ENCODE assay signal across 14 cellular contexts in the genomic region with DNA sequence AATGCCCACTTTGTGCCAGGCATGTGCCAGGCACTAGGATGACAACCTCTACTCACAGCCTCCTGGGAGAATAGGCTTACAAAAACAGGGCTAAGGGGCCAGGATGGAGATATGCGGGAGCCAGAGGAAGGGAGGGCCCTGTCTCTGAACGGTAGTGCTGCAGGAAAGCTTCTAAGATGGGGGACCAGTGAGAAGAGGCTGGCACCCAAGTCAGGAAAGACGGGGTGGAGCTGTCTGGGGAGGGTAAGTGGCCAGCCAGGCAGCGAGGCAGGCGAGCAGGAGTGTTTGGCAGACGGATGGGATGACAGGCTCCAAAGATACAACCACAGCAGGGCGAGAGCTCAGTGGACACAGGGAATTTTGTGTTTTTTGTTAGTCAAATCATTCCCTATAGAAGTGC. TPM values are rescaled to one million over a fixed set of nuclear protein-coding genes. Genes with fewer than 3 reads are reported as not detected.
DNase-seq lines count a peak whose midpoint lies in the region; ATAC-seq and TF ChIP-seq lines count a peak whose summit lies in the region.
"Had no signal": no experiment of that assay in that cellular context is flagged by ENCODE, and none has a peak within 500 bp of the region (broad histone marks: within the 10 kb centered on the region; RNA-seq: fewer than 3 reads in every experiment).

No MANE protein-coding gene starts in this region.

- POLR2A ChIA-PET in CD4-positive, alpha-beta T cell (lab: Charles Lee), result interaction anchor here (1.0 kb wide), 1 partner anchor 12 kb away, joined by 3 read pairs; no protein-coding TSS in a partner anchor

- H3K27me3 Mint-ChIP-seq in CD4-positive, alpha-beta T cell, result no peaks in the 10 kb centered on the region
- no peaks in the 10 kb centered on the region for H3K27me3 Mint-ChIP-seq in osteocyte (ENCODE audit: unreplicated experiment)
- H3K27me3 Mint-ChIP-seq in stimulated activated memory B cell treated with anti-CD40 and anti-IgM and Interleukin-4, amounts not matched to agents 10 μg/mL and 1 μg/mL and 100 μg/mL, for 72 hours, result no peaks in the 10 kb centered on the region

- peak overlapping the region; percentile 89 for H3K27ac Mint-ChIP-seq in CD4-positive, alpha-beta T cell
- H3K27ac Mint-ChIP-seq in osteocyte (ENCODE audit: unreplicated experiment), result no peak overlapping the region
- no peak overlapping the region for H3K27ac Mint-ChIP-seq in stimulated activated memory B cell treated with anti-CD40 and anti-IgM and Interleukin-4, amounts not matched to agents 10 μg/mL and 1 μg/mL and 100 μg/mL, for 72 hours
- H3K27ac Mint-ChIP-seq: activated naive CD4-positive, alpha-beta T cell treated with anti-CD3 and anti-CD28 coated beads for 36 hours had no signal

- H3K4me1 Mint-ChIP-seq in CD4-positive, alpha-beta T cell (ENCODE audit: low read depth), result peaks cover 52% of the 10 kb centered on the region
- H3K4me1 Mint-ChIP-seq in osteocyte (ENCODE audit: unreplicated experiment), result peaks cover 28% of the 10 kb centered on the region
- H3K4me1 Mint-ChIP-seq in stimulated activated memory B cell treated with anti-CD40 and anti-IgM and Interleukin-4, amounts not matched to agents 10 μg/mL and 1 μg/mL and 100 μg/mL, for 72 hours, result peaks cover 39% of the 10 kb centered on the region

- peaks cover 48% of the 10 kb centered on the region for H3K36me3 Mint-ChIP-seq in CD4-positive, alpha-beta T cell (ENCODE audit: low read depth)
- peaks cover 22% of the 10 kb centered on the region for H3K36me3 Mint-ChIP-seq in osteocyte (ENCODE audit: unreplicated experiment)
- H3K36me3 Mint-ChIP-seq in stimulated activated memory B cell treated with anti-CD40 and anti-IgM and Interleukin-4, amounts not matched to agents 10 μg/mL and 1 μg/mL and 100 μg/mL, for 72 hours, result peaks cover 23% of the 10 kb centered on the region

- H3K27me3 ChIP-seq in CD4-positive, alpha-beta T cell (ENCODE audit: control insufficient read depth, insufficient read depth, low read length), result no peaks in the 10 kb centered on the region
- H3K27me3 ChIP-seq in right atrium auricular region (no peaks in the 10 kb centered on the region), gastrocnemius medialis (no peaks in the 10 kb centered on the region)
- H3K27me3 ChIP-seq: ovary had no signal

- no peak overlapping the region for H3K4me3 ChIP-seq in right atrium auricular region
- H3K4me3 ChIP-seq in gastrocnemius medialis, result no peak overlapping the region
- H3K4me3 ChIP-seq: ovary had no signal

- no peak for TF ChIP-seq CTCF in CD4-positive, alpha-beta T cell (IDR thresholded peaks at IDR 0.05)
- no peak for TF ChIP-seq CTCF in right atrium auricular region (IDR thresholded peaks at IDR 0.05)
- TF ChIP-seq CTCF in gastrocnemius medialis (IDR thresholded peaks at IDR 0.05 in 4 of 5, conservative IDR thresholded peaks at IDR 0.05 in 1 of 5), result no peak
- TF ChIP-seq CTCF in osteocyte (IDR thresholded peaks at IDR 0.05), result no peak

- no peak for ATAC-seq in CD4-positive, alpha-beta T cell (ENCODE audit: poor library complexity)
- ATAC-seq in gastrocnemius medialis, result peak in 1 of 2 donors; percentile 14
- ATAC-seq in GM19467 (IDR thresholded peaks at IDR 0.05; ENCODE audit: unreplicated experiment), result no peak
- ATAC-seq in HG03354 (IDR thresholded peaks at IDR 0.05; ENCODE audit: poor library complexity, severe bottlenecking, unreplicated experiment), result no peak
- ATAC-seq in stimulated activated memory B cell treated with anti-CD40 and anti-IgM and Interleukin-4, amounts not matched to agents 10 μg/mL and 1 μg/mL and 100 μg/mL, for 72 hours, result no peak

- H3K36me3 ChIP-seq in right atrium auricular region, result peaks cover 19% of the 10 kb centered on the region
- H3K36me3 ChIP-seq in gastrocnemius medialis, result peaks cover 0 to 26% of the 10 kb centered on the region in 2 donors
- H3K36me3 ChIP-seq: ovary had no signal

- H3K27ac ChIP-seq in CD4-positive, alpha-beta T cell (ENCODE audit: low read depth, low read length), result no peak overlapping the region
- H3K27ac ChIP-seq in angular gyrus (ENCODE audit: low read depth, low read length) (peak overlapping the region; percentile 80), right atrium auricular region (peak overlapping the region; percentile 50 to 52), gastrocnemius medialis (peak overlapping the region; percentile 71 to 84 (median 80))
- H3K27ac ChIP-seq: ovary had no signal

- no peaks in the 10 kb centered on the region for H3K9me3 ChIP-seq in CD4-positive, alpha-beta T cell (ENCODE audit: control insufficient read depth, low read length)
- no peaks in the 10 kb centered on the region for H3K9me3 ChIP-seq in right atrium auricular region
- no peaks in the 10 kb centered on the region for H3K9me3 ChIP-seq in gastrocnemius medialis
- H3K9me3 ChIP-seq: ovary had no signal

- CTCF ChIA-PET in CD4-positive, alpha-beta T cell (lab: Charles Lee), result interaction anchor here (0.7 to 1.1 kb wide), 2 partner anchors 542 to 1481 kb away, joined by 3 read pairs; no protein-coding TSS in a partner anchor

- H3K4me3 Mint-ChIP-seq in CD4-positive, alpha-beta T cell, result no peak overlapping the region
- H3K4me3 Mint-ChIP-seq in osteocyte (ENCODE audit: unreplicated experiment), result no peak overlapping the region
- H3K4me3 Mint-ChIP-seq in stimulated activated memory B cell treated with anti-CD40 and anti-IgM and Interleukin-4, amounts not matched to agents 10 μg/mL and 1 μg/mL and 100 μg/mL, for 72 hours, result no peak overlapping the region
- H3K4me3 Mint-ChIP-seq: activated naive CD4-positive, alpha-beta T cell treated with anti-CD3 and anti-CD28 coated beads for 36 hours had no signal

- TF ChIP-seq POLR2A in gastrocnemius medialis (IDR thresholded peaks at IDR 0.05), result no peak

- in situ Hi-C loops in gastrocnemius medialis (cut with MboI; ENCODE audit: low sequenced_read_pairs in 4 of 4), result no loop called here

- no peaks in the 10 kb centered on the region for H3K9me3 Mint-ChIP-seq in CD4-positive, alpha-beta T cell
- H3K9me3 Mint-ChIP-seq in osteocyte (ENCODE audit: unreplicated experiment), result no peaks in the 10 kb centered on the region
- H3K9me3 Mint-ChIP-seq in stimulated activated memory B cell treated with anti-CD40 and anti-IgM and Interleukin-4, amounts not matched to agents 10 μg/mL and 1 μg/mL and 100 μg/mL, for 72 hours, result no peaks in the 10 kb centered on the region
- H3K9me3 Mint-ChIP-seq: activated naive CD4-positive, alpha-beta T cell treated with anti-CD3 and anti-CD28 coated beads for 36 hours had no signal

- intact Hi-C loops in CD4-positive, alpha-beta T cell (cut with DNase I, micrococcal nuclease), result no loop called here
- intact Hi-C loops in gastrocnemius medialis (cut with DNase I; ENCODE audit: low total_unique reads), result no loop called here

- peaks cover 0 to 46% of the 10 kb centered on the region in 2 donors for H3K4me1 ChIP-seq in right atrium auricular region
- peaks cover 51 to 53% of the 10 kb centered on the region in 2 donors for H3K4me1 ChIP-seq in gastrocnemius medialis

- DNase-seq in CD4-positive, alpha-beta T cell, result no peak
- DNase-seq in right atrium auricular region (ENCODE audit: low spot score), result no peak
- peak in 1 of 2 donors; percentile 33 for DNase-seq in gastrocnemius medialis
- no peak for DNase-seq in osteocyte (ENCODE audit: extremely low spot score, unreplicated experiment)
- DNase-seq: activated CD4-positive, CD25-positive, alpha-beta regulatory T cell; activated CD8-positive, alpha-beta memory T cell treated with anti-CD3 and anti-CD28 coated beads, Interleukin-2, amount 50 U/mL, for 4 hours; activated naive CD4-positive, alpha-beta T cell treated with anti-CD3 and anti-CD28 coated beads for 36 hours; stimulated activated CD4-positive, alpha-beta T cell treated with anti-CD3 and anti-CD28 coated beads, Interleukin-15, amount 100 ng/mL, for 24 hours; T-helper 1 cell had no signal

RNA-seq across cellular contexts. Expression of a gene that starts 44.7 kb away (rescaled TPM):
- 10 to 100 TPM; 85.0 to 86.0 TPM for total RNA-seq in CD4-positive, alpha-beta T cell
- total RNA-seq in right atrium auricular region (100 to 1,000 TPM; 340 to 413 TPM), gastrocnemius medialis (100 to 1,000 TPM in 3 of 4 donors, 10 to 100 TPM in 1; 83.2 to 231 (median 173) TPM), osteocyte (181 and 192 TPM in 2 replicates)
